ENCODE assay signal across 1 cellular context in the genomic region with DNA sequence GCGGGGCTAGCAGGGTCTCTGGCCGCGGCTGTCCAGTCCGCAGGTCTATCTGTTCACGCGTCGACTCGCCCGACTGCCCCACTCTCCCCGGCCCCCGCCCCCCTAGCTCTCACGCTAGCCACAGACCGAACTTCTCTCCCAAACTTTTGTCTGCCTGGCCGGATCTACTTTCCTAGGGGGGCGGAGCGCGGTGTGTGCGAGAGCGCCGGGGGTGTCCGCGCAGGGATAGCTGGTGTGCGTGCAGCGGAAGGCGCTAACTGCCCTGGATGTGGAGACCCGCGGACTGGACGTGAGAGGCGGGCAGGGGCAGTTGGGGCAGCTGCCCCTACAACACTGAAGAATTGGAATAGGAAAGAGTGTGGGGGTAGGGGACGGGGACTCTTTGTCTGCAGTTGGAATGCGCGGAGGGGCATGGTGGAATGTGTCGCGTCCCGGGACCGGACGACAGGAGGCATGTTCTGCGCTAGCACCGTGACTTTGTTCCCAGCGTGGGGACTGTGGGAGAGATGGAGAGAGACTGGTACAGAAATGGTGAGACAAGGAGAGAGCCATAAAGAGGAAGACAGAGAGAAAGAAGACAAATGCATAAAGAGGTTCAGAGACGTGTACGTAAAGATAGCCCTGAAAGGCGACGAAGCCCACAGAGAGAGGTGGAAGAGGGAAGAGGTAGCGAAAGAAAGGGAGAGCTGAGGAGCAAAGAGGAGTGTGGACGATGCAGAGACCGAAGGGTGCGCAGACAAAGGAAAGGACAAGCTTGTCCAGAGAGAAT.
A peak's percentile ranks its signal among the peaks of the same experiment; 100 is the strongest.
TF ChIP-seq lines count a peak whose summit lies in the region.

AJUBA (minus strand) TSS at position 75 of the 769 bp plus-strand sequence. CDS start 285 bp downstream, outside the sequence.

TF ChIP-seq in GM12878, 131 proteins besides CTCF, POLR2A, EP300 and RAD21 (continued from another document):
- TF ChIP-seq ZBTB33 (IDR thresholded peaks at IDR 0.05) (no peak), TARDBP (IDR thresholded peaks at IDR 0.05; ENCODE audit: borderline replicate concordance) (0 out of 2 replicates have a peak, but pooled peaks have one; percentile 62), BACH1 (IDR thresholded peaks at IDR 0.05; ENCODE audit: borderline replicate concordance) (no peak), BCL3 (IDR thresholded peaks at IDR 0.05; ENCODE audit: borderline replicate concordance, insufficient read depth, low read depth, low read length, poor library complexity, severe bottlenecking) (no peak), NBN (IDR thresholded peaks at IDR 0.05) (peak; percentile 71; the same call in 1 of the 2 replicates), HDAC6 (IDR thresholded peaks at IDR 0.05; ENCODE audit: unreplicated experiment) (no peak), WRNIP1 (IDR thresholded peaks at IDR 0.05; ENCODE audit: borderline replicate concordance, low read depth, low read length) (no peak)
- TF ChIP-seq, protein P1, sequence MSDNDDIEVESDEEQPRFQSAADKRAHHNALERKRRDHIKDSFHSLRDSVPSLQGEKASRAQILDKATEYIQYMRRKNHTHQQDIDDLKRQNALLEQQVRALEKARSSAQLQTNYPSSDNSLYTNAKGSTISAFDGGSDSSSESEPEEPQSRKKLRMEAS (IDR thresholded peaks at IDR 0.05; ENCODE audit: low read depth, low read length), result 0 out of 2 replicates have a peak, but pooled peaks have one; percentile 36
- TF ChIP-seq, protein P2, sequence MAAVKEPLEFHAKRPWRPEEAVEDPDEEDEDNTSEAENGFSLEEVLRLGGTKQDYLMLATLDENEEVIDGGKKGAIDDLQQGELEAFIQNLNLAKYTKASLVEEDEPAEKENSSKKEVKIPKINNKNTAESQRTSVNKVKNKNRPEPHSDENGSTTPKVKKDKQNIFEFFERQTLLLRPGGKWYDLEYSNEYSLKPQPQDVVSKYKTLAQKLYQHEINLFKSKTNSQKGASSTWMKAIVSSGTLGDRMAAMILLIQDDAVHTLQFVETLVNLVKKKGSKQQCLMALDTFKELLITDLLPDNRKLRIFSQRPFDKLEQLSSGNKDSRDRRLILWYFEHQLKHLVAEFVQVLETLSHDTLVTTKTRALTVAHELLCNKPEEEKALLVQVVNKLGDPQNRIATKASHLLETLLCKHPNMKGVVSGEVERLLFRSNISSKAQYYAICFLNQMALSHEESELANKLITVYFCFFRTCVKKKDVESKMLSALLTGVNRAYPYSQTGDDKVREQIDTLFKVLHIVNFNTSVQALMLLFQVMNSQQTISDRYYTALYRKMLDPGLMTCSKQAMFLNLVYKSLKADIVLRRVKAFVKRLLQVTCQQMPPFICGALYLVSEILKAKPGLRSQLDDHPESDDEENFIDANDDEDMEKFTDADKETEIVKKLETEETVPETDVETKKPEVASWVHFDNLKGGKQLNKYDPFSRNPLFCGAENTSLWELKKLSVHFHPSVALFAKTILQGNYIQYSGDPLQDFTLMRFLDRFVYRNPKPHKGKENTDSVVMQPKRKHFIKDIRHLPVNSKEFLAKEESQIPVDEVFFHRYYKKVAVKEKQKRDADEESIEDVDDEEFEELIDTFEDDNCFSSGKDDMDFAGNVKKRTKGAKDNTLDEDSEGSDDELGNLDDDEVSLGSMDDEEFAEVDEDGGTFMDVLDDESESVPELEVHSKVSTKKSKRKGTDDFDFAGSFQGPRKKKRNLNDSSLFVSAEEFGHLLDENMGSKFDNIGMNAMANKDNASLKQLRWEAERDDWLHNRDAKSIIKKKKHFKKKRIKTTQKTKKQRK (IDR thresholded peaks at IDR 0.05; ENCODE audit: low read depth, low read length), result no peak
